ENCODE assay signal across 22 cellular contexts in the genomic region with DNA sequence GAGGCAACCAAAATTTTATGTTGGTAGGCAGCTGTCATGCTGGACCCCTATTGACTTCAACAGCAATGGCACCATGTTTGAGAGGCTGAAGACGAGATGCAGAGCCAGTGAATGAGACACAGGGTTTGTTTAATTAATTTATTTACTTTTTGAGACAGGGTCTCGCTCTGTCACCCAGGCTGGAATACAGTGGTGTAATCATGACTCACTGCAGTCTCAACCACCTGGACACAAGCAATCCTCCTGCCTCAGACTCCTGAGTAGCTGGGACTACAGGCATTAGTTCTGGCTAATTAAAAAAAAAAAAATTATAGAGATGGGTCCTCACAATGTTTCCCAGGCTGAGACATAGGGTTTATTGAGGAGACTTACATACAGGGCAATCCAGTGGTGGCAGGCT. TPM values are rescaled to one million over a fixed set of nuclear protein-coding genes. Genes with fewer than 3 reads are reported as not detected.
DNase-seq lines count a peak whose midpoint lies in the region; ATAC-seq and TF ChIP-seq lines count a peak whose summit lies in the region.
"Had no signal": no experiment of that assay in that cellular context is flagged by ENCODE, and none has a peak within 500 bp of the region (broad histone marks: within the 10 kb centered on the region; RNA-seq: fewer than 3 reads in every experiment).

No MANE protein-coding gene starts in this region.

- 0 out of 3 replicates have a peak, but pooled peaks have one; percentile 25 for ATAC-seq in RWPE2 (ENCODE audit: low read depth)
- ATAC-seq in HG03565 (IDR thresholded peaks at IDR 0.05; ENCODE audit: unreplicated experiment): no peak
- ATAC-seq in gastrocnemius medialis: no peak
- ATAC-seq: K562, T-cell had no signal

- H3K36me3 ChIP-seq in RWPE2 (ENCODE audit: low read depth): no peaks in the 10 kb centered on the region
- H3K36me3 ChIP-seq in gastrocnemius medialis: no peaks in the 10 kb centered on the region
- H3K36me3 ChIP-seq: BE2C, SJCRH30 had no signal

- intact Hi-C loops in gastrocnemius medialis (cut with DNase I; ENCODE audit: low total_unique reads): no loop called here

- H3K27ac ChIP-seq in RWPE2 (ENCODE audit: poor library complexity, severe bottlenecking) (no peak overlapping the region), coronary artery (no peak overlapping the region), gastrocnemius medialis (no peak overlapping the region)
- H3K27ac ChIP-seq: RWPE1, SJCRH30 had no signal

- in situ Hi-C loops in Caki2 (cut with HindIII; ENCODE audit: low pct_unique_long_range_greater_than_20kb, low sequenced_read_pairs) (no loop called here), gastrocnemius medialis (cut with MboI; ENCODE audit: low sequenced_read_pairs in 4 of 4) (no loop called here)

- TF ChIP-seq CTCF in RWPE2 (IDR thresholded peaks at IDR 0.05; ENCODE audit: poor library complexity, severe bottlenecking): no peak
- no peak for TF ChIP-seq CTCF in coronary artery (IDR thresholded peaks at IDR 0.05)
- no peak for TF ChIP-seq CTCF in gastrocnemius medialis (IDR thresholded peaks at IDR 0.05 in 4 of 5, conservative IDR thresholded peaks at IDR 0.05 in 1 of 5)

- H3K9me3 ChIP-seq in RWPE2 (ENCODE audit: severe bottlenecking): no peaks in the 10 kb centered on the region
- no peaks in the 10 kb centered on the region for H3K9me3 ChIP-seq in gastrocnemius medialis
- H3K9me3 ChIP-seq: BE2C, SJCRH30 had no signal

- H3K4me1 ChIP-seq in RWPE2 (ENCODE audit: insufficient read depth, poor library complexity, severe bottlenecking) (no peaks in the 10 kb centered on the region), gastrocnemius medialis (no peaks in the 10 kb centered on the region)
- H3K4me1 ChIP-seq: BE2C, Caco-2 had no signal

- H3K4me3 ChIP-seq in RWPE2 (ENCODE audit: severe bottlenecking): no peak overlapping the region
- no peak overlapping the region for H3K4me3 ChIP-seq in coronary artery
- H3K4me3 ChIP-seq in gastrocnemius medialis: no peak overlapping the region
- H3K4me3 ChIP-seq: K562, SJCRH30 had no signal

- DNase-seq in Caki2 (ENCODE audit: low read depth) (peak; percentile 32), ELR (ENCODE audit: low read depth) (peak; percentile 17), RWPE2 (ENCODE audit: low spot score) (no peak), kidney glomerular epithelial cell (lab: John Stamatoyannopoulos, UW) (peak; percentile 13), A172 (ENCODE audit: low spot score) (no peak), coronary artery (ENCODE audit: low spot score) (no peak), gastrocnemius medialis (no peak)
- DNase-seq: BE2C; Caco-2; CD4-positive, CD25-positive, alpha-beta regulatory T cell; GF-D8; NCI-H1092; NCI-H1436; NCI-H2081; NCI-H2171; NCI-H345; NCI-H526; SJCRH30; T-cell had no signal

- H3K27me3 ChIP-seq in RWPE2 (ENCODE audit: insufficient read depth, poor library complexity, severe bottlenecking): no peaks in the 10 kb centered on the region
- no peaks in the 10 kb centered on the region for H3K27me3 ChIP-seq in gastrocnemius medialis
- H3K27me3 ChIP-seq: BE2C, SJCRH30 had no signal

- TF ChIP-seq POLR2A in gastrocnemius medialis (IDR thresholded peaks at IDR 0.05): no peak

RNA-seq across cellular contexts. Expression of gene PPM1D, which starts 36.2 kb away (rescaled TPM):
- total RNA-seq in Caki2 (2014; rRNA removed; shearing (Covaris generic); ENCODE audit: low replicate concordance): 6.9 and 18.2 TPM in 2 replicates
- 15.7 and 19.6 TPM in 2 replicates for total RNA-seq in A172 (2014; rRNA removed; shearing (Covaris generic))
- total RNA-seq in gastrocnemius medialis: 10 to 100 TPM in 1 of 4 donors, 1 to 10 TPM in 3; 4.6 to 11.4 (median 9.2) TPM

RNA-seq across cellular contexts. Expression of gene APPBP2, which starts 37.7 kb away (rescaled TPM):
- 27.9 and 28.9 TPM in 2 replicates for total RNA-seq in Caki2 (2014; rRNA removed; shearing (Covaris generic); ENCODE audit: low replicate concordance)
- total RNA-seq in A172 (2014; rRNA removed; shearing (Covaris generic)): 36.7 and 42.4 TPM in 2 replicates
- 10 to 100 TPM; 14.2 to 21.8 (median 18.1) TPM for total RNA-seq in gastrocnemius medialis

Comparison
In these comparisons a context has a peak if more than half of its experiments do, and no peak if none do; other contexts are left out.
1. DNase-seq: peak in Caki2 (single experiment), ELR (single experiment) and kidney glomerular epithelial cell (single experiment); none in RWPE2 (single experiment), A172 (single experiment), coronary artery (single experiment) and gastrocnemius medialis (0 of 2).